ENCODE assay signal across 9 cellular contexts in genomic region chr7:22723171-22723601, GRCh38. TPM values are rescaled to one million over a fixed set of nuclear protein-coding genes. Genes with fewer than 3 reads are reported as not detected.
A peak's percentile ranks its signal among the peaks of the same experiment; 100 is the strongest.
DNase-seq lines count a peak whose midpoint lies in the region; ATAC-seq, FAIRE-seq and TF ChIP-seq lines count a peak whose summit lies in the region.
"Had no signal": no experiment of that assay in that cellular context is flagged by ENCODE, and none has a peak within 500 bp of the region (broad histone marks: within the 10 kb centered on the region; RNA-seq: fewer than 3 reads in every experiment).

No MANE protein-coding gene starts in this region.

- no peak overlapping the region for H3K27ac Mint-ChIP-seq in immature natural killer cell

- peak; percentile 78 for DNase-seq in DMS53 (lab: John Stamatoyannopoulos, UW)
- peak; percentile 76 for DNase-seq in OCI-M1 (lab: John Stamatoyannopoulos, UW)
- DNase-seq in fibroblast of the aortic adventitia (ENCODE audit: low read depth): peak; percentile 62
- DNase-seq in omental fat pad (ENCODE audit: low spot score): no peak
- DNase-seq in HTR-8/SVneo (ENCODE audit: insufficient read length, low spot score): no peak
- no peak for DNase-seq in immature natural killer cell
- no peak for DNase-seq in NCI-H446 treated with DMSO at 0.1 percent for 48 hours (lab: John Stamatoyannopoulos, UW)
- DNase-seq: activated CD4-positive, alpha-beta T cell treated with anti-CD3 and anti-CD28 coated beads, Interleukin-2, amount 50 U/mL, for 1 hour had no signal

- no peaks in the 10 kb centered on the region for H3K36me3 Mint-ChIP-seq in immature natural killer cell

- no peak overlapping the region for H3K4me3 Mint-ChIP-seq in immature natural killer cell

- ATAC-seq in omental fat pad (ENCODE audit: low FRiP score): peak; percentile 2
- ATAC-seq in HG02870 (IDR thresholded peaks at IDR 0.05; ENCODE audit: unreplicated experiment): no peak

- no peak for FAIRE-seq in HTR-8/SVneo (lab: Jason Lieb, UNC)

- no peak overlapping the region for H3K4me3 ChIP-seq in fibroblast of the aortic adventitia (ENCODE audit: low read depth, low read length)

- TF ChIP-seq CTCF in fibroblast of the aortic adventitia (IDR thresholded peaks at IDR 0.05; ENCODE audit: insufficient read depth, low read length) (no peak), omental fat pad (IDR thresholded peaks at IDR 0.05) (no peak)

- H3K9me3 Mint-ChIP-seq in immature natural killer cell: no peaks in the 10 kb centered on the region

- H3K27me3 Mint-ChIP-seq in immature natural killer cell (ENCODE audit: low read depth in 3 of 3): peaks cover 4 to 8% (median 7%) of the 10 kb centered on the region in 3 donors

- peaks cover 13 to 14% of the 10 kb centered on the region in 2 donors for H3K4me1 Mint-ChIP-seq in immature natural killer cell

RNA-seq across cellular contexts. Expression of gene IL6, which starts 3.8 kb away (rescaled TPM):
- 3.8 and 10.2 TPM in 2 replicates for total RNA-seq in fibroblast of the aortic adventitia (ENCODE audit: low replicate concordance)
- total RNA-seq in omental fat pad: 100 to 1,000 TPM in 2 of 4 donors, 10 to 100 TPM in 2; 17.7 to 381 (median 111) TPM
- not detected for polyA plus RNA-seq in immature natural killer cell

Comparison
In these comparisons a context has a peak if more than half of its experiments do, and no peak if none do; other contexts are left out.
1. DNase-seq: peak in DMS53 (single experiment), OCI-M1 (single experiment) and fibroblast of the aortic adventitia (single experiment); none in omental fat pad (single experiment), HTR-8/SVneo (single experiment), immature natural killer cell (0 of 3) and NCI-H446 treated with DMSO at 0.1 percent for 48 hours (single experiment).